Comparison of ENCODE assay signal across 8 cellular contexts in genomic region chr15:99476413-99477222, GRCh38.
DNase-seq lines count a peak whose midpoint lies in the region; ATAC-seq lines count a peak whose summit lies in the region.

No MANE protein-coding gene starts in this region.

- intact Hi-C loops in left cardiac atrium (cut with DNase I): loop anchor here in 1 of 2 donors (10.0 kb wide), 1 partner anchor 88 kb away; the partner anchor contains the start of gene MEF2A
- intact Hi-C loops in sciatic nerve (cut with DNase I): no loop called here

- peak in 8 of 14 donors; percentile 27 to 70 (median 45) for DNase-seq in C1 segment of cervical spinal cord (lab: John Stamatoyannopoulos, UW)
- DNase-seq in NAMALWA (ENCODE audit: low spot score): peak; percentile 24
- peak; percentile 40 for DNase-seq in activated naive CD8-positive, alpha-beta T cell treated with anti-CD3 and anti-CD28 coated beads for 36 hours
- DNase-seq in left cardiac atrium: peak; percentile 81
- DNase-seq in sciatic nerve (ENCODE audit: low spot score): no peak
- no peak for DNase-seq in activated effector memory CD4-positive, alpha-beta T cell treated with Interleukin-2 at 50 U/mL for 16 hours
- DNase-seq in GM19240 (ENCODE audit: insufficient read length, low spot score): no peak

- H3K36me3 Mint-ChIP-seq in activated naive CD8-positive, alpha-beta T cell treated with anti-CD3 and anti-CD28 coated beads for 36 hours: no peaks in the 10 kb centered on the region

- H3K4me1 Mint-ChIP-seq in activated naive CD8-positive, alpha-beta T cell treated with anti-CD3 and anti-CD28 coated beads for 36 hours: peaks cover 39% of the 10 kb centered on the region

- no peaks in the 10 kb centered on the region for H3K27me3 Mint-ChIP-seq in activated naive CD8-positive, alpha-beta T cell treated with anti-CD3 and anti-CD28 coated beads for 36 hours

- no peak overlapping the region for H3K4me3 Mint-ChIP-seq in activated naive CD8-positive, alpha-beta T cell treated with anti-CD3 and anti-CD28 coated beads for 36 hours

- H3K9me3 Mint-ChIP-seq in activated naive CD8-positive, alpha-beta T cell treated with anti-CD3 and anti-CD28 coated beads for 36 hours: no peaks in the 10 kb centered on the region

- no peak overlapping the region for H3K27ac Mint-ChIP-seq in activated naive CD8-positive, alpha-beta T cell treated with anti-CD3 and anti-CD28 coated beads for 36 hours

- ATAC-seq in GM21423 (IDR thresholded peaks at IDR 0.05; ENCODE audit: unreplicated experiment) (peak; percentile 62), left cardiac atrium (peak; percentile 35 to 79), sciatic nerve (peak; percentile 63)

Comparison
In these comparisons a context has a peak if more than half of its experiments do, and no peak if none do; other contexts are left out.
1. DNase-seq: peak in C1 segment of cervical spinal cord (8 of 14), NAMALWA (single experiment), activated naive CD8-positive, alpha-beta T cell treated with anti-CD3 and anti-CD28 coated beads for 36 hours (single experiment) and left cardiac atrium (single experiment); none in sciatic nerve (single experiment), activated effector memory CD4-positive, alpha-beta T cell treated with Interleukin-2 at 50 U/mL for 16 hours (single experiment) and GM19240 (single experiment).
2. Peak in every context shown above with its lines, with median percentiles within 50 percentile points of each other: ATAC-seq.